In genomic region chr3:11379824-11380281, GRCh38 we compare ENCODE assay signal across 10 cellular contexts.
DNase-seq lines count a peak whose midpoint lies in the region; ATAC-seq and TF ChIP-seq lines count a peak whose summit lies in the region.
"Had no signal": no experiment of that assay in that cellular context is flagged by ENCODE, and none has a peak within 500 bp of the region (broad histone marks: within the 10 kb centered on the region; RNA-seq: fewer than 3 reads in every experiment).

No MANE protein-coding gene starts in this region.

- TF ChIP-seq POLR2A in gastroesophageal sphincter (IDR thresholded peaks at IDR 0.05) = no peak

- no peaks in the 10 kb centered on the region for H4K20me1 ChIP-seq in H9 (ENCODE audit: control insufficient read depth, insufficient read depth, insufficient read length)

- no peak overlapping the region for H3K4ac ChIP-seq in H9 (ENCODE audit: low read depth, low read length)

- H4K8ac ChIP-seq in H9 (replicated peaks; ENCODE audit: insufficient read length, low read depth, low read length) = no peak overlapping the region

- H2BK5ac ChIP-seq in H9 (ENCODE audit: insufficient read length, low read length) = no peak overlapping the region

- H3K36me3 Mint-ChIP-seq in stimulated activated naive B cell treated with anti-CD40 and anti-IgM and Interleukin-4, amounts not matched to agents 10 μg/mL and 1 μg/mL and 100 μg/mL, for 72 hours = peaks cover 14 to 28% of the 10 kb centered on the region in 2 donors
- H3K36me3 Mint-ChIP-seq in H9 (ENCODE audit: insufficient read depth in 1 of 3, low read depth in 3 of 3) = no peaks in the 10 kb centered on the region

- WGBS in gastroesophageal sphincter (ENCODE audit: low coverage in 1 of 2), 2 donors = 61% methylated on average over 9 to 10 of the region's 10 CpGs
- WGBS in H9 (ENCODE audit: extremely low coverage, insufficient read length, low lambda C conversion rate) = no CpG with 5 or more reads among the region's 10 CpGs

- H3K27me3 Mint-ChIP-seq in stimulated activated naive B cell treated with anti-CD40 and anti-IgM and Interleukin-4, amounts not matched to agents 10 μg/mL and 1 μg/mL and 100 μg/mL, for 72 hours = no peaks in the 10 kb centered on the region
- no peaks in the 10 kb centered on the region for H3K27me3 Mint-ChIP-seq in H9 (ENCODE audit: low read depth)

- H3K23me2 ChIP-seq in H9 (ENCODE audit: insufficient read length, low read depth, low read length, poor library complexity, severe bottlenecking) = no peaks in the 10 kb centered on the region

- H4K5ac ChIP-seq in H9 (ENCODE audit: insufficient read length, low read depth, low read length) = no peak overlapping the region

- in situ Hi-C loops in ACHN (cut with HindIII; ENCODE audit: low pct_ligation_motif_present, low pct_unique_long_range_greater_than_20kb, low sequenced_read_pairs) = loop anchor here (10.0 kb wide), 1 partner anchor 265 kb away; the partner anchor contains the start of gene VGLL4

- no peak overlapping the region for H2AK5ac ChIP-seq in H9 (ENCODE audit: insufficient read length, low read length)

- no peak overlapping the region for H3K4me3 Mint-ChIP-seq in stimulated activated naive B cell treated with anti-CD40 and anti-IgM and Interleukin-4, amounts not matched to agents 10 μg/mL and 1 μg/mL and 100 μg/mL, for 72 hours
- no peak overlapping the region for H3K4me3 Mint-ChIP-seq in H9

- H3K36me3 ChIP-seq in gastroesophageal sphincter = no peaks in the 10 kb centered on the region

- H3K14ac ChIP-seq in H9 (ENCODE audit: insufficient read depth, low read length) = no peak overlapping the region

- H2BK15ac ChIP-seq in H9 (ENCODE audit: low read depth, low read length) = no peak overlapping the region

- H3K9ac ChIP-seq in H9 (ENCODE audit: extremely low read depth, insufficient read length, low read length) = no peak overlapping the region

- no peak overlapping the region for H2BK12ac ChIP-seq in H9 (ENCODE audit: insufficient read length, low read depth, low read length)

- H3T11ph ChIP-seq in H9 (ENCODE audit: low read length) = no peak overlapping the region

- no peak for TF ChIP-seq EP300 in gastroesophageal sphincter (IDR thresholded peaks at IDR 0.05)

- no peaks in the 10 kb centered on the region for H3K4me1 Mint-ChIP-seq in stimulated activated naive B cell treated with anti-CD40 and anti-IgM and Interleukin-4, amounts not matched to agents 10 μg/mL and 1 μg/mL and 100 μg/mL, for 72 hours
- H3K4me1 Mint-ChIP-seq in H9 = peaks cover 15 to 20% of the 10 kb centered on the region in 2 experiments

- H3K23ac ChIP-seq in H9 (ENCODE audit: insufficient read length, low read depth, low read length) = no peak overlapping the region

- H3K27ac ChIP-seq in angular gyrus (ENCODE audit: low read depth, low read length) (peak overlapping the region; percentile 44), gastroesophageal sphincter (peak overlapping the region in 3 of 4 donors; percentile 4 to 50 (median 26)), H9 (ENCODE audit: insufficient read length, low read depth, low read length) (no peak overlapping the region)

- H3K4me3 ChIP-seq in gastroesophageal sphincter = no peak overlapping the region

- DNase-seq in ELF-1 (ENCODE audit: low read depth, low spot score) = peak; percentile 10
- DNase-seq in pons (ENCODE audit: low spot score) = peak; percentile 38
- no peak for DNase-seq in stimulated activated naive B cell treated with anti-CD40 and anti-IgM and Interleukin-4, amounts not matched to agents 10 μg/mL and 1 μg/mL and 100 μg/mL, for 72 hours
- DNase-seq in ACHN = no peak
- no peak for DNase-seq in DMS 273 (lab: John Stamatoyannopoulos, UW; ENCODE audit: unreplicated experiment)
- no peak for DNase-seq in H9
- DNase-seq: stimulated activated CD4-positive, alpha-beta T cell treated with anti-CD3 and anti-CD28 coated beads, Interleukin-1b, Interleukin-23, amount 100 ng/mL, for 48 hours had no signal

- no peaks in the 10 kb centered on the region for H3K79me2 ChIP-seq in H9 (ENCODE audit: insufficient read depth, low read length)

- H3K4me1 ChIP-seq in gastroesophageal sphincter (peaks cover 0 to 31% (median 0%) of the 10 kb centered on the region in 3 donors), H9 (ENCODE audit: insufficient read depth, low read length) (no peaks in the 10 kb centered on the region)

- H4K91ac ChIP-seq in H9 (ENCODE audit: insufficient read length, low read depth, low read length) = no peak overlapping the region

- no peaks in the 10 kb centered on the region for H3K27me3 ChIP-seq in gastroesophageal sphincter
- no peaks in the 10 kb centered on the region for H3K27me3 ChIP-seq in H9 (ENCODE audit: insufficient read depth, low read length)

- H3K18ac ChIP-seq in H9 (ENCODE audit: insufficient read length, low read depth, low read length) = no peak overlapping the region

- ATAC-seq in gastroesophageal sphincter = no peak
- ATAC-seq in stimulated activated naive B cell treated with anti-CD40 and anti-IgM and Interleukin-4, amounts not matched to agents 10 μg/mL and 1 μg/mL and 100 μg/mL, for 72 hours (replicated peaks) = no peak
- ATAC-seq: activated CD4-positive, CD25-positive, alpha-beta regulatory T cell treated with anti-CD3 and anti-CD28 coated beads, Interleukin-2, amount 50 U/mL, for 24 hours had no signal

- H3K9me3 Mint-ChIP-seq in stimulated activated naive B cell treated with anti-CD40 and anti-IgM and Interleukin-4, amounts not matched to agents 10 μg/mL and 1 μg/mL and 100 μg/mL, for 72 hours = no peaks in the 10 kb centered on the region
- H3K9me3 Mint-ChIP-seq in H9 = no peaks in the 10 kb centered on the region

- no peak overlapping the region for H2BK20ac ChIP-seq in H9 (ENCODE audit: low read depth, low read length, poor library complexity, severe bottlenecking)

- H3K9me3 ChIP-seq in gastroesophageal sphincter (no peaks in the 10 kb centered on the region), H9 (ENCODE audit: control insufficient read depth, low read depth, low read length) (no peaks in the 10 kb centered on the region)

- H2BK120ac ChIP-seq in H9 (ENCODE audit: low read depth, low read length, poor library complexity, severe bottlenecking) = no peak overlapping the region

- no peak overlapping the region for H3K4me2 ChIP-seq in H9 (ENCODE audit: insufficient read depth, insufficient read length, low read length)

- no peak for TF ChIP-seq CTCF in gastroesophageal sphincter (IDR thresholded peaks at IDR 0.05)
- no peak for TF ChIP-seq CTCF in H9 (conservative IDR thresholded peaks at IDR 0.05)

- H3K79me1 ChIP-seq in H9 (ENCODE audit: insufficient read depth, low read depth, low read length, poor library complexity, severe bottlenecking) = no peaks in the 10 kb centered on the region

- no peak overlapping the region for H3K27ac Mint-ChIP-seq in stimulated activated naive B cell treated with anti-CD40 and anti-IgM and Interleukin-4, amounts not matched to agents 10 μg/mL and 1 μg/mL and 100 μg/mL, for 72 hours
- 0 out of 7 replicates have a peak overlapping the region, but pooled peaks of 1 of the 3 experiments have one; percentile 3 for H3K27ac Mint-ChIP-seq in H9

- no peak overlapping the region for H3K56ac ChIP-seq in H9 (ENCODE audit: insufficient read length, low read depth, low read length)

- no peak overlapping the region for H2AFZ ChIP-seq in H9 (ENCODE audit: low read length)

Comparison
In these comparisons a context has a peak if more than half of its experiments do, and no peak if none do; other contexts are left out.
1. DNase-seq: peak in ELF-1 (single experiment) and pons (single experiment); none in stimulated activated naive B cell treated with anti-CD40 and anti-IgM and Interleukin-4, amounts not matched to agents 10 μg/mL and 1 μg/mL and 100 μg/mL, for 72 hours (single experiment), ACHN (single experiment), DMS 273 (single experiment) and H9 (single experiment).